Comparison of ENCODE assay signal across 1 cellular context in the genomic region with DNA sequence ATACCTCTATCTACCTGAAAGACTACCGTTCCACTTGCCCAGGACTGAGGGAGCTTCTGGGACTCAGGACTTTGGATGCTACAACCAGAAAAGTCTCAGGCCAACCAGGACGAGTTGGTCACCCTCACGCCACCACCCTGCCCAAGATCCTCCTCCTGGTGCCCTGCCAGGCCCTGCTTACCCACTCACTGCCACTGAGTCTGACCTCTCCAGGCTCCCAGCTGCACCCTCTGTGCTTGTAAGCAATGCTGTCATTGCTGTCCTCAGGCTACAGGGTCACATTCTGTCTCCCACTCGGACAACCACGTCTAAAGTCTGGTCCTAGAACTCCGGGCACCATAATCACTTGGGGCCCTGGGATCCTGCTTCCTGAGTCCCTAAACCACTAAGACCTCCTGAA.
TF ChIP-seq lines count a peak whose summit lies in the region.

No MANE protein-coding gene starts in this region.

TF ChIP-seq in K562, 482 proteins besides CTCF, POLR2A, EP300 and RAD21:
- TF ChIP-seq SUPT5H (IDR thresholded peaks at IDR 0.05) (no peak), ZFP30 (CRISPR knock-in tag; IDR thresholded peaks at IDR 0.05; ENCODE audit: borderline replicate concordance) (no peak), DDX20 (tag; IDR thresholded peaks at IDR 0.05; ENCODE audit: low read depth) (no peak)
- TF ChIP-seq, protein P1, sequence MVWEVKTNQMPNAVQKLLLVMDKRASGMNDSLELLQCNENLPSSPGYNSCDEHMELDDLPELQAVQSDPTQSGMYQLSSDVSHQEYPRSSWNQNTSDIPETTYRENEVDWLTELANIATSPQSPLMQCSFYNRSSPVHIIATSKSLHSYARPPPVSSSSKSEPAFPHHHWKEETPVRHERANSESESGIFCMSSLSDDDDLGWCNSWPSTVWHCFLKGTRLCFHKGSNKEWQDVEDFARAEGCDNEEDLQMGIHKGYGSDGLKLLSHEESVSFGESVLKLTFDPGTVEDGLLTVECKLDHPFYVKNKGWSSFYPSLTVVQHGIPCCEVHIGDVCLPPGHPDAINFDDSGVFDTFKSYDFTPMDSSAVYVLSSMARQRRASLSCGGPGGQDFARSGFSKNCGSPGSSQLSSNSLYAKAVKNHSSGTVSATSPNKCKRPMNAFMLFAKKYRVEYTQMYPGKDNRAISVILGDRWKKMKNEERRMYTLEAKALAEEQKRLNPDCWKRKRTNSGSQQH (CRISPR knock-in tag; IDR thresholded peaks at IDR 0.05) = no peak
